24 cellular contexts compared by ENCODE assay signal in the genomic region with DNA sequence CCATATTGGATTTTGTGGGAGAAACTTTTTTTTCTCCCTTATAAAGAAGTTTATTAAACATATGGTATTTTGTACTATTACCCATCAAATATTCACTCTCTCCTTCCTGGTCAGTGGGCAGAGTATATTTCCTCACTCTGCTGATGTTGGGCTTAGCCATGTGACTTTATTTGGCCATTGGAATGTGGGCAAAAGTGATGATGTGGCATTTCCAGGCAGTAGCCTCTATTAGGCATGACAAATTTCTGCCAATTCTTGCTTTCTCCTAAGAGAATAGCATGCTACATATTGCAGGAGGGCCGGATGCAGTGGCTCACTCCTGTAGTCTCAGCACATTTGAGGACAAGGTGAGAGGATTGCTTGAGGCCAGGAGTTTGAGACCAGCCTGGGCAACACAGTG. TPM values are rescaled to one million over a fixed set of nuclear protein-coding genes. Genes with fewer than 3 reads are reported as not detected.
DNase-seq lines count a peak whose midpoint lies in the region; ATAC-seq, FAIRE-seq and TF ChIP-seq lines count a peak whose summit lies in the region.
"Had no signal": no experiment of that assay in that cellular context is flagged by ENCODE, and none has a peak within 500 bp of the region (broad histone marks: within the 10 kb centered on the region; RNA-seq: fewer than 3 reads in every experiment).

No MANE protein-coding gene starts in this region.

- H3K4me2 ChIP-seq in A549 (no peak overlapping the region), IMR-90 (ENCODE audit: low read depth, low read length) (no peak overlapping the region), osteoblast (ENCODE audit: insufficient read depth, low read length) (no peak overlapping the region)
- H3K4me2 ChIP-seq: BLaER1 treated with 17β-estradiol and CSF1 and Interleukin-3, amounts not matched to agents 10 nM and 100 nM had no signal

- no peak overlapping the region for H2AK9ac ChIP-seq in IMR-90 (replicated peaks; ENCODE audit: low read depth, low read length, poor library complexity)

- no peaks in the 10 kb centered on the region for H3K27me3 ChIP-seq in IMR-90 (ENCODE audit: control insufficient read depth, insufficient read depth, low read length)
- no peaks in the 10 kb centered on the region for H3K27me3 ChIP-seq in thyroid gland
- H3K27me3 ChIP-seq in osteoblast (ENCODE audit: insufficient read depth, low read length) = no peaks in the 10 kb centered on the region
- H3K27me3 ChIP-seq: BLaER1 treated with 17β-estradiol and CSF1 and Interleukin-3, amounts not matched to agents 10 nM and 100 nM had no signal

- no peak overlapping the region for H2BK5ac ChIP-seq in IMR-90 (ENCODE audit: low read depth, low read length, poor library complexity, severe bottlenecking)

- H3K18ac ChIP-seq in IMR-90 (ENCODE audit: low read depth, low read length) = no peak overlapping the region

- H3K9me1 ChIP-seq in IMR-90 (ENCODE audit: insufficient read depth, low read length) = no peaks in the 10 kb centered on the region

- FAIRE-seq in A549 (lab: Jason Lieb, UNC) = no peak
- FAIRE-seq: A204.1, D721Med, G401.6, GM12878, GM12892, GM18507 had no signal

- H4K91ac ChIP-seq in IMR-90 (ENCODE audit: insufficient read depth, low read depth, low read length) = no peak overlapping the region

- no peak overlapping the region for H2BK20ac ChIP-seq in IMR-90 (ENCODE audit: low read depth, low read length)

- no peak overlapping the region for H3K14ac ChIP-seq in IMR-90 (replicated peaks; ENCODE audit: low read depth, low read length)

- POLR2A ChIA-PET in A549 (lab: Yijun Ruan, JAX) (no interaction called here), IMR-90 (lab: Charles Lee; ENCODE audit: unreplicated experiment) (no interaction called here)

- H3K4me3 ChIP-seq in A549 = no peak overlapping the region
- no peak overlapping the region for H3K4me3 ChIP-seq in IMR-90 (ENCODE audit: insufficient read depth, low read depth, low read length)
- H3K4me3 ChIP-seq in coronary artery = no peak overlapping the region
- no peak overlapping the region for H3K4me3 ChIP-seq in thyroid gland (replicated peaks in 1 of 3)
- no peak overlapping the region for H3K4me3 ChIP-seq in osteoblast (ENCODE audit: insufficient read depth, low read length)
- H3K4me3 ChIP-seq: BLaER1 treated with 17β-estradiol and CSF1 and Interleukin-3, amounts not matched to agents 10 nM and 100 nM; GM12878 had no signal

- H4K20me1 ChIP-seq in IMR-90 (ENCODE audit: insufficient read depth, low read length) (no peaks in the 10 kb centered on the region), osteoblast (ENCODE audit: insufficient read depth, low read length) (no peaks in the 10 kb centered on the region)
- H4K20me1 ChIP-seq: BLaER1 treated with 17β-estradiol and CSF1 and Interleukin-3, amounts not matched to agents 10 nM and 100 nM had no signal

- no peak overlapping the region for H3K27ac ChIP-seq in A549
- H3K27ac ChIP-seq in IMR-90 (ENCODE audit: insufficient read depth, low read length) = no peak overlapping the region
- H3K27ac ChIP-seq in coronary artery = no peak overlapping the region
- no peak overlapping the region for H3K27ac ChIP-seq in thyroid gland
- H3K27ac ChIP-seq in osteoblast (ENCODE audit: low read depth, low read length) = no peak overlapping the region
- H3K27ac ChIP-seq: BLaER1 treated with 17β-estradiol and CSF1 and Interleukin-3, amounts not matched to agents 10 nM and 100 nM; C4-2B had no signal

- H3K23ac ChIP-seq in IMR-90 (ENCODE audit: low read depth, low read length) = no peak overlapping the region

- CTCF ChIA-PET in A549 (lab: Yijun Ruan, JAX) = no interaction called here
- CTCF ChIA-PET in IMR-90 (lab: Yijun Ruan, JAX) = no interaction called here

- H2BK15ac ChIP-seq in IMR-90 (ENCODE audit: low read depth, low read length) = no peak overlapping the region

- no peak for TF ChIP-seq EP300 in A549 (IDR thresholded peaks at IDR 0.05)

- no peaks in the 10 kb centered on the region for H3K79me1 ChIP-seq in IMR-90 (ENCODE audit: low read depth in 1 of 2, low read length in 2 of 2)

- no peak overlapping the region for H4K8ac ChIP-seq in IMR-90 (ENCODE audit: low read depth in 2 of 2, low read length in 2 of 2)

- no peaks in the 10 kb centered on the region for H3K79me2 ChIP-seq in osteoblast (ENCODE audit: insufficient read depth, low read length)

- no peaks in the 10 kb centered on the region for H3K4me1 ChIP-seq in A549
- H3K4me1 ChIP-seq in IMR-90 (ENCODE audit: control insufficient read depth, insufficient read depth, low read length) = no peaks in the 10 kb centered on the region
- H3K4me1 ChIP-seq in thyroid gland = peaks cover 4 to 33% of the 10 kb centered on the region in 2 donors
- no peaks in the 10 kb centered on the region for H3K4me1 ChIP-seq in osteoblast (ENCODE audit: insufficient read depth, low read length)
- H3K4me1 ChIP-seq: BLaER1 treated with 17β-estradiol and CSF1 and Interleukin-3, amounts not matched to agents 10 nM and 100 nM; Caco-2 had no signal

- H2AFZ ChIP-seq in IMR-90 (replicated peaks; ENCODE audit: low read length, poor library complexity) (no peak overlapping the region), osteoblast (ENCODE audit: low read length) (no peak overlapping the region)

- H3K36me3 ChIP-seq in IMR-90 (ENCODE audit: control insufficient read depth, insufficient read depth, low read length) (no peaks in the 10 kb centered on the region), thyroid gland (no peaks in the 10 kb centered on the region), osteoblast (ENCODE audit: insufficient read depth, low read length) (no peaks in the 10 kb centered on the region)
- H3K36me3 ChIP-seq: BLaER1 treated with 17β-estradiol and CSF1 and Interleukin-3, amounts not matched to agents 10 nM and 100 nM had no signal

- H2BK120ac ChIP-seq in IMR-90 (ENCODE audit: low read depth, low read length) = no peak overlapping the region

- 8% methylated on average over 1 of the region's 1 CpG for WGBS in A549 (ENCODE audit: missing lambda C conversion rate)
- WGBS in IMR-90 (ENCODE audit: extremely low coverage in 2 of 2, insufficient read length in 1 of 2), 2 experiments = no CpG with 5 or more reads among the region's 1 CpG
- WGBS in thyroid gland, 2 donors = 83% methylated on average over 1 of the region's 1 CpG

- H3K9me3 ChIP-seq in A549 (no peaks in the 10 kb centered on the region), IMR-90 (ENCODE audit: control insufficient read depth, insufficient read depth, low read length) (no peaks in the 10 kb centered on the region), thyroid gland (no peaks in the 10 kb centered on the region), osteoblast (ENCODE audit: low read depth, low read length) (no peaks in the 10 kb centered on the region)
- H3K9me3 ChIP-seq: BLaER1 treated with 17β-estradiol and CSF1 and Interleukin-3, amounts not matched to agents 10 nM and 100 nM; Caco-2 had no signal

- H2AK5ac ChIP-seq in IMR-90 (ENCODE audit: low read depth, low read length) = no peak overlapping the region

- no TSS peak for BruUV-seq in IMR-90 (replicated peaks; lab: Mats Ljungman, UMichigan)

- TF ChIP-seq CTCF in A549 (IDR thresholded peaks at IDR 0.05) (no peak), IMR-90 (conservative IDR thresholded peaks at IDR 0.05; ENCODE audit: low read depth, low read length) (no peak), coronary artery (IDR thresholded peaks at IDR 0.05) (no peak), thyroid gland (IDR thresholded peaks at IDR 0.05) (no peak), osteoblast (IDR thresholded peaks at IDR 0.05; ENCODE audit: extremely low read depth, low read depth, low read length) (no peak)

- H3K4ac ChIP-seq in IMR-90 (ENCODE audit: low read depth, low read length) = no peak overlapping the region

- H3K9ac ChIP-seq in IMR-90 (ENCODE audit: low read depth, low read length) = no peak overlapping the region
- H3K9ac ChIP-seq: BLaER1 treated with 17β-estradiol and CSF1 and Interleukin-3, amounts not matched to agents 10 nM and 100 nM had no signal

- no peak for TF ChIP-seq POLR2A in A549 (IDR thresholded peaks at IDR 0.05; ENCODE audit: low read length)
- no peak for TF ChIP-seq POLR2A in IMR-90 (IDR thresholded peaks at IDR 0.05; ENCODE audit: low read depth, low read length)
- no peak for TF ChIP-seq POLR2A in thyroid gland (IDR thresholded peaks at IDR 0.05)

- TF ChIP-seq RAD21 in A549 (conservative IDR thresholded peaks at IDR 0.05 in 1 of 2, IDR thresholded peaks at IDR 0.05 in 1 of 2) (no peak), IMR-90 (IDR thresholded peaks at IDR 0.05; ENCODE audit: low read length) (no peak)

- ATAC-seq in A549 (no peak), IMR-90 (ENCODE audit: low read depth) (no peak)
- ATAC-seq: CD8-positive, alpha-beta T cell; GM12878 had no signal

- no peak for DNase-seq in A549 (ENCODE audit: low read depth in 1 of 2, low spot score in 1 of 2)
- DNase-seq in IMR-90 = no peak
- peak; percentile 16 for DNase-seq in coronary artery (ENCODE audit: low spot score)
- DNase-seq in islet precursor cell = peak; percentile 20
- no peak for DNase-seq in thyroid gland
- no peak for DNase-seq in osteoblast (ENCODE audit: insufficient read length, low spot score, missing footprints)
- DNase-seq in effector CD8-positive, alpha-beta T cell (lab: John Stamatoyannopoulos, UW) = no peak
- DNase-seq: 8988T; AML-193; Caco-2; Calu3; CD4-positive, alpha-beta T cell; CD8-positive, alpha-beta T cell; DMS79 treated with DMSO at 0.1 percent for 48 hours; GF-D8 had no signal

- intact Hi-C loops in IMR-90 (cut with micrococcal nuclease) = no loop called here
- intact Hi-C loops in thyroid gland (cut with DNase I) = no loop called here

- dilution Hi-C loops in IMR-90 (cut with HindIII; ENCODE audit: low sequenced_read_pairs, unreplicated experiment) = no loop called here

- no peak overlapping the region for H3K56ac ChIP-seq in IMR-90 (ENCODE audit: extremely low read depth, insufficient read depth, low read length)

- no peak overlapping the region for H4K5ac ChIP-seq in IMR-90 (ENCODE audit: low read depth, low read length)

- in situ Hi-C loops in IMR-90 (cut with MboI; ENCODE audit: low sequenced_read_pairs) = no loop called here

TF ChIP-seq in A549, 52 proteins besides CTCF, POLR2A, EP300 and RAD21 (continues in another document):
- no peak for TF ChIP-seq ESRRA (IDR thresholded peaks at IDR 0.05; ENCODE audit: borderline replicate concordance, low read length)

TF ChIP-seq in IMR-90, 13 proteins besides CTCF, POLR2A, EP300 and RAD21:
- TF ChIP-seq NFE2L2 (IDR thresholded peaks at IDR 0.05; ENCODE audit: low read depth, low read length) (no peak), MAFK (IDR thresholded peaks at IDR 0.05; ENCODE audit: low read depth, low read length) (peak; percentile 69)

RNA-seq across cellular contexts. Expression of gene WSCD2, which starts 24.4 kb away (rescaled TPM):
- polyA plus RNA-seq in A549 (2011; rRNA removed) (not detected in 2 replicates), A549 (2017; fragmentation: RNase III; extraction: RNeasy Plus Mini Kit Qiagen cat#74134 plus additional on column Dnase treatment) (not detected in 3 replicates), IMR-90 (2012; rRNA removed) (not detected in 2 replicates)
- not detected in 2 replicates for polyA plus RNA-seq in A549 (2012; cell fraction: cytosol; rRNA removed)
- not detected in 2 replicates for polyA plus RNA-seq in A549 (2012; cell fraction: nucleus; rRNA removed)
- polyA minus RNA-seq in A549 (2011; rRNA and poly(A)+ RNA removed) = 0.04 TPM in 1 of 2 replicates, not detected in the other
- total RNA-seq in IMR-90 (2012; rRNA removed) (not detected in 2 replicates), thyroid gland (100 to 1,000 TPM in 1 of 4 donors, 10 to 100 TPM in 3; 35.5 to 117 (median 81.4) TPM), osteoblast (0.36 TPM in 1 of 2 replicates, not detected in the other)
- not detected in 2 replicates for polyA plus RNA-seq in IMR-90 (2012; cell fraction: cytosol; rRNA removed)
- not detected in 2 replicates for polyA plus RNA-seq in IMR-90 (2012; cell fraction: nucleus; rRNA removed; ENCODE audit: low replicate concordance)
- total RNA-seq: Caco-2; Calu3; CD4-positive, alpha-beta T cell; CD8-positive, alpha-beta T cell; GM12878 had no signal
- polyA plus RNA-seq: BJ had no signal

Comparison
In these comparisons a context has a peak if more than half of its experiments do, and no peak if none do; other contexts are left out.
1. DNase-seq: peak in coronary artery (single experiment) and islet precursor cell (single experiment); none in A549 (0 of 2), IMR-90 (single experiment), thyroid gland (0 of 2), osteoblast (single experiment) and effector CD8-positive, alpha-beta T cell (single experiment).
2. RNA of gene WSCD2, which starts 24.4 kb away (total RNA-seq): 35.5 to 117 TPM in thyroid gland; 0.36 TPM in osteoblast and not detected in IMR-90; every median in the first group is over 10 times any median in the second.